In genomic region chr5:7170785-7171184, GRCh38 we compare ENCODE assay signal across 8 cellular contexts.
A peak's percentile ranks its signal among the peaks of the same experiment; 100 is the strongest.
DNase-seq lines count a peak whose midpoint lies in the region; ATAC-seq, FAIRE-seq and TF ChIP-seq lines count a peak whose summit lies in the region.
"Not testable (repeated sequence)": the region's sequence is repeated elsewhere in the genome, so short reads cannot be mapped to it uniquely, and the experiment has no call there.

No MANE protein-coding gene starts in this region.

- not testable (repeated sequence) for H3K18ac ChIP-seq in H1 (ENCODE audit: extremely low read depth, low read length)

- not testable (repeated sequence) for H3K4me1 Mint-ChIP-seq in progenitor cell of endocrine pancreas (ENCODE audit: low read depth)

- not testable (repeated sequence) for H2BK120ac ChIP-seq in H1 (replicated peaks; ENCODE audit: low read depth, low read length)

- H3K56ac ChIP-seq in H1 (replicated peaks; ENCODE audit: insufficient read length, low read depth, low read length): not testable (repeated sequence)

- not testable (repeated sequence) for H4K91ac ChIP-seq in H1 (replicated peaks; ENCODE audit: insufficient read length, low read length)

- not testable (repeated sequence) for H3K9me3 ChIP-seq in HUES48 (ENCODE audit: control insufficient read depth, insufficient read depth, low read length); RWPE2 (ENCODE audit: severe bottlenecking); H1 (ENCODE audit: insufficient read depth in 2 of 2, low read depth in 1 of 2, low read length in 1 of 2); iPS-15b (ENCODE audit: control insufficient read depth, insufficient read depth, low read length); mucosa of descending colon

- H3K79me2 ChIP-seq in H1 (ENCODE audit: control insufficient read depth in 1 of 2, insufficient read depth in 2 of 2, low read length in 2 of 2): not testable (repeated sequence)

- FAIRE-seq in H1 (lab: Jason Lieb, UNC): not testable (repeated sequence)

- H3K9me3 Mint-ChIP-seq in progenitor cell of endocrine pancreas (ENCODE audit: low read depth): not testable (repeated sequence)

- WGBS in H1 (ENCODE audit: extremely low coverage in 1 of 2, insufficient coverage in 1 of 2, insufficient read length in 1 of 2, insufficient replicate concordance in 2 of 2, low coverage in 1 of 2, low lambda C conversion rate in 2 of 2, missing lambda C conversion rate in 1 of 2), 2 experiments: 62% methylated on average over 16 of the region's 16 CpGs; no CpG with 5 or more reads in 1 of the 2 experiments

- TF ChIP-seq EP300 in H1 (IDR thresholded peaks at IDR 0.05; ENCODE audit: borderline replicate concordance in 1 of 2, low read depth in 2 of 2, low read length in 2 of 2): not testable (repeated sequence)

- not testable (repeated sequence) for TF ChIP-seq POLR2A in H1 (IDR thresholded peaks at IDR 0.05; ENCODE audit: control extremely low read depth in 1 of 2, low read depth in 2 of 2, low read length in 2 of 2)

- not testable (repeated sequence) for H3K4ac ChIP-seq in H1 (replicated peaks; ENCODE audit: insufficient read length, low read depth, low read length)

- H3K4me1 ChIP-seq in HUES48 (ENCODE audit: control insufficient read depth, insufficient read depth, low read length); H1 (replicated peaks in 1 of 4; ENCODE audit: control insufficient read depth in 3 of 4, insufficient read depth in 4 of 4, low read length in 3 of 4); iPS-15b (ENCODE audit: control insufficient read depth, insufficient read depth, low read length); mucosa of descending colon (ENCODE audit: low read depth): not testable (repeated sequence)
- peaks cover 10% of the 10 kb centered on the region for H3K4me1 ChIP-seq in RWPE2 (ENCODE audit: insufficient read depth, poor library complexity, severe bottlenecking)

- not testable (repeated sequence) for H4K8ac ChIP-seq in H1 (ENCODE audit: extremely low read depth, insufficient read depth, low read length)

- H2BK15ac ChIP-seq in H1 (ENCODE audit: low read length): not testable (repeated sequence)

- not testable (repeated sequence) for H2AK5ac ChIP-seq in H1 (ENCODE audit: low read depth, low read length)

- H3K36me3 ChIP-seq in HUES48 (ENCODE audit: control insufficient read depth, insufficient read depth, low read length); RWPE2 (ENCODE audit: low read depth); H1 (ENCODE audit: control insufficient read depth in 2 of 4, insufficient read depth in 4 of 4, low read length in 3 of 4); iPS-15b (ENCODE audit: control insufficient read depth, insufficient read depth, low read length); mucosa of descending colon (ENCODE audit: low read depth): not testable (repeated sequence)

- H3K9ac ChIP-seq in HUES48 (ENCODE audit: low read depth, low read length); H1 (replicated peaks in 1 of 4; ENCODE audit: extremely low read depth in 1 of 4, low read depth in 3 of 4, low read length in 3 of 4); iPS-15b (ENCODE audit: low read depth, low read length): not testable (repeated sequence)

- not testable (repeated sequence) for H3K23me2 ChIP-seq in H1 (ENCODE audit: low read depth, low read length)

- not testable (repeated sequence) for H2BK5ac ChIP-seq in H1 (ENCODE audit: low read depth, low read length)

- not testable (repeated sequence) for H3K23ac ChIP-seq in H1 (ENCODE audit: insufficient read length)

- TF ChIP-seq CTCF in RWPE2 (IDR thresholded peaks at IDR 0.05; ENCODE audit: poor library complexity, severe bottlenecking); H1 (IDR thresholded peaks at IDR 0.05; ENCODE audit: control extremely low read depth in 1 of 3, insufficient read depth in 1 of 3, low read depth in 1 of 3, low read length in 3 of 3); mucosa of descending colon (IDR thresholded peaks at IDR 0.05); progenitor cell of endocrine pancreas (IDR thresholded peaks at IDR 0.05; ENCODE audit: unreplicated experiment): not testable (repeated sequence)

- not testable (repeated sequence) for ATAC-seq in RWPE2 (ENCODE audit: low read depth); mucosa of descending colon

- CTCF ChIA-PET in H1 (lab: Charles Lee; ENCODE audit: partially characterized antibody): interaction anchor here (1.3 kb wide), 1 partner anchor 18 kb away, joined by 3 read pairs; no protein-coding TSS in a partner anchor

- not testable (repeated sequence) for H2BK20ac ChIP-seq in H1 (ENCODE audit: low read length)

- not testable (repeated sequence) for TF ChIP-seq RAD21 in H1 (IDR thresholded peaks at IDR 0.05 in 1 of 2, conservative IDR thresholded peaks at IDR 0.05 in 1 of 2; ENCODE audit: low read depth in 2 of 2, low read length in 2 of 2)

- not testable (repeated sequence) for H3K27me3 ChIP-seq in HUES48 (ENCODE audit: control insufficient read depth, insufficient read depth, low read length); RWPE2 (ENCODE audit: insufficient read depth, poor library complexity, severe bottlenecking); H1 (replicated peaks in 1 of 4; ENCODE audit: control insufficient read depth in 3 of 4, extremely low read depth in 1 of 4, insufficient read depth in 3 of 4, low read length in 3 of 4); iPS-15b (ENCODE audit: control insufficient read depth, insufficient read depth, low read length)

- not testable (repeated sequence) for H4K20me1 ChIP-seq in H1 (replicated peaks in 1 of 2; ENCODE audit: control insufficient read depth in 1 of 2, insufficient read depth in 2 of 2, low read length in 2 of 2)

- H3K27ac Mint-ChIP-seq in progenitor cell of endocrine pancreas: not testable (repeated sequence)

- intact Hi-C loops in mucosa of descending colon (cut with DNase I, micrococcal nuclease): not testable (repeated sequence)

- H3K36me3 Mint-ChIP-seq in progenitor cell of endocrine pancreas (ENCODE audit: insufficient read depth): not testable (repeated sequence)

- not testable (repeated sequence) for H3K27me3 Mint-ChIP-seq in progenitor cell of endocrine pancreas

- not testable (repeated sequence) for H3K27ac ChIP-seq in HUES48 (ENCODE audit: low read depth, low read length); H1 (ENCODE audit: low read depth, low read length)
- peak overlapping the region; percentile 57 for H3K27ac ChIP-seq in RWPE2 (ENCODE audit: poor library complexity, severe bottlenecking)

- POLR2A ChIA-PET in H1 (lab: Charles Lee; ENCODE audit: partially characterized antibody): interaction anchor here (1.1 to 1.2 kb wide), 2 partner anchors 20 to 91 kb away, joined by 3 read pairs; no protein-coding TSS in a partner anchor

- DNase-seq in DMS53 (lab: John Stamatoyannopoulos, UW) (peak; percentile 51), NCI-H748 (lab: John Stamatoyannopoulos, UW; ENCODE audit: unreplicated experiment) (peak; percentile 89), H1 (ENCODE audit: low read depth in 1 of 2, low spot score in 2 of 2) (peak in 1 of 2 experiments; percentile 63), mucosa of descending colon (peak in 2 of 3 donors; percentile 11 to 51)
- not testable (repeated sequence) for DNase-seq in RWPE2 (ENCODE audit: low spot score); progenitor cell of endocrine pancreas (ENCODE audit: low spot score, unreplicated experiment)

- H3K14ac ChIP-seq in H1 (ENCODE audit: insufficient read length): not testable (repeated sequence)

- not testable (repeated sequence) for H4K5ac ChIP-seq in H1 (ENCODE audit: insufficient read length, low read depth, low read length)

- H3K4me3 Mint-ChIP-seq in progenitor cell of endocrine pancreas (ENCODE audit: low read depth): peak overlapping the region; percentile 56

- H3K4me2 ChIP-seq in H1 (ENCODE audit: insufficient read depth in 1 of 2, low read depth in 2 of 2, low read length in 2 of 2): peak overlapping the region; percentile 13 to 56; a peak in 3 of 4 replicates

- H3K4me3 ChIP-seq in HUES48 (ENCODE audit: low read depth, low read length) (peak overlapping the region; percentile 52), H1 (ENCODE audit: extremely low read depth in 1 of 4, insufficient read depth in 2 of 4, low read depth in 3 of 4, low read length in 4 of 4) (peak overlapping the region in 2 of 4 experiments; percentile 24 to 25; a peak in 2 of 8 replicates), iPS-15b (ENCODE audit: low read depth, low read length) (peak overlapping the region; percentile 39)
- not testable (repeated sequence) for H3K4me3 ChIP-seq in RWPE2 (ENCODE audit: severe bottlenecking); mucosa of descending colon

- not testable (repeated sequence) for H3K79me1 ChIP-seq in H1 (ENCODE audit: low read depth, low read length)

- H2AFZ ChIP-seq in H1 (ENCODE audit: low read length): 0 out of 2 replicates have a peak overlapping the region, but pooled peaks have one; percentile 7

- peak overlapping the region; percentile 50; the same call in 1 of the 2 replicates for H2BK12ac ChIP-seq in H1 (ENCODE audit: low read depth, low read length)
